Comparison of ENCODE assay signal across 1 cellular context in genomic region chr17:78723001-78723796, GRCh38.
TF ChIP-seq lines count a peak whose summit lies in the region.

No MANE protein-coding gene starts in this region.

TF ChIP-seq in SK-N-SH, 30 proteins besides CTCF, POLR2A, EP300 and RAD21 (continued from another document):
- TF ChIP-seq REST (IDR thresholded peaks at IDR 0.05; ENCODE audit: low read depth, low read length) (no peak), RCOR1 (IDR thresholded peaks at IDR 0.05; ENCODE audit: low read length) (peak; percentile 73), TAF1 (IDR thresholded peaks at IDR 0.05; ENCODE audit: borderline replicate concordance, low read depth, low read length) (no peak), TCF12 (IDR thresholded peaks at IDR 0.05) (no peak)
- TF ChIP-seq, protein P1, sequence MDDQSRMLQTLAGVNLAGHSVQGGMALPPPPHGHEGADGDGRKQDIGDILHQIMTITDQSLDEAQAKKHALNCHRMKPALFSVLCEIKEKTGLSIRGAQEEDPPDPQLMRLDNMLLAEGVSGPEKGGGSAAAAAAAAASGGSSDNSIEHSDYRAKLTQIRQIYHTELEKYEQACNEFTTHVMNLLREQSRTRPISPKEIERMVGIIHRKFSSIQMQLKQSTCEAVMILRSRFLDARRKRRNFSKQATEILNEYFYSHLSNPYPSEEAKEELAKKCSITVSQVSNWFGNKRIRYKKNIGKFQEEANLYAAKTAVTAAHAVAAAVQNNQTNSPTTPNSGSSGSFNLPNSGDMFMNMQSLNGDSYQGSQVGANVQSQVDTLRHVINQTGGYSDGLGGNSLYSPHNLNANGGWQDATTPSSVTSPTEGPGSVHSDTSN (IDR thresholded peaks at IDR 0.05) = no peak
- TF ChIP-seq, protein P2, sequence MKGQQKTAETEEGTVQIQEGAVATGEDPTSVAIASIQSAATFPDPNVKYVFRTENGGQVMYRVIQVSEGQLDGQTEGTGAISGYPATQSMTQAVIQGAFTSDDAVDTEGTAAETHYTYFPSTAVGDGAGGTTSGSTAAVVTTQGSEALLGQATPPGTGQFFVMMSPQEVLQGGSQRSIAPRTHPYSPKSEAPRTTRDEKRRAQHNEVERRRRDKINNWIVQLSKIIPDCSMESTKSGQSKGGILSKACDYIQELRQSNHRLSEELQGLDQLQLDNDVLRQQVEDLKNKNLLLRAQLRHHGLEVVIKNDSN (IDR thresholded peaks at IDR 0.05; ENCODE audit: borderline replicate concordance, low read depth) = no peak
- TF ChIP-seq, protein P3, sequence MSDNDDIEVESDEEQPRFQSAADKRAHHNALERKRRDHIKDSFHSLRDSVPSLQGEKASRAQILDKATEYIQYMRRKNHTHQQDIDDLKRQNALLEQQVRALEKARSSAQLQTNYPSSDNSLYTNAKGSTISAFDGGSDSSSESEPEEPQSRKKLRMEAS (IDR thresholded peaks at IDR 0.05; ENCODE audit: low read depth) = no peak
